In the genomic region with DNA sequence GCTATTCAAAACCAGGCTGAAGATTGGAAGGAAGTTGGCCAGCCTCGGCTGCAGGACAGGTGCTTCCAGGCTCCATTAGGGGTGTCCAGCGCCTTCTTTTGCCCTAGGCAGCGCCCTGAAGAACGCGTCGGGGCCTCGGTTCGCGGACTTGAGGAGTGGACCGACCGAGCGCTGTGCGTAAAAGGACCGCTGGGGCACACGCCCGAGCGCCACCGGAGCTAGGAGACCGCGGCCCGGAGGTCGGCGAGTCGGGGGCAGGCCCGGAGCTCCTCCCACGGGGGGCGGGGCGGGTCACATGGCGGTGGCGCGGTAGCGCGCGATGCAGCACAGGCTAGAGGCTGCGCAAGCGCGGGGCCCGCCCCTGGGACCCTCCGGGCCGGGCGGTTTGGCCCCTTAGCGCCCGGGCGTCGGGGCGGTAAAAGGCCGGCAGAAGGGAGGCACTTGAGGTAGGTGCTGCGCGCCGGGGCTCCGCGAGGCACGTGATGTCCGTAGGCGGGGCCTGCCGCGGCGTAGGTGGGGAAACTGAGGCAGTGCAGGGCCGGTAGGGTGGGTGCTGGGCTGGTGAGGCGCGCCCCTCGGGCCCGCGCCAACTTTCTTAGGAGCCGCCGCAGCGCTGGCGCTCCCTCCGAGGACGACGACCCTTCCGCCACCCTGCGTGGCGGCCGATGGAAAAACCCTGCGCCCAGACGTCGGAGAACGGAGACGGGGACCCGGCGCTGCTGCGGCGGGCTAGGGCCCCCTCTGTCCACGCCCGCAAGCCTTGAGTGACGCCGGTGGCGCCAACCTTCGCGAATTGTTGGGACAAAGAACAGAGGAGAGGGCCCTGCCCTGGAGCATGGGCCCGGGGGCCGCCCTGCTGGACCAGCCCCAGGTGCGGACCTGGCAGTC, we compare ENCODE assay signal across 8 cellular contexts. TPM values are rescaled to one million over a fixed set of nuclear protein-coding genes. Genes with fewer than 3 reads are reported as not detected.
DNase-seq lines count a peak whose midpoint lies in the region; FAIRE-seq and TF ChIP-seq lines count a peak whose summit lies in the region.

A gene with protein sequence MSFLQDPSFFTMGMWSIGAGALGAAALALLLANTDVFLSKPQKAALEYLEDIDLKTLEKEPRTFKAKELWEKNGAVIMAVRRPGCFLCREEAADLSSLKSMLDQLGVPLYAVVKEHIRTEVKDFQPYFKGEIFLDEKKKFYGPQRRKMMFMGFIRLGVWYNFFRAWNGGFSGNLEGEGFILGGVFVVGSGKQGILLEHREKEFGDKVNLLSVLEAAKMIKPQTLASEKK (plus strand): TSS at position 354 of the 888 bp plus-strand sequence. CDS start 11,917 bp downstream, outside the sequence.

- peaks cover 8% of the 10 kb centered on the region for H3K36me3 Mint-ChIP-seq in MCF 10A (ENCODE audit: insufficient read depth, unreplicated experiment)

- peaks cover 48% of the 10 kb centered on the region for H3K4me1 ChIP-seq in smooth muscle cell (ENCODE audit: low read depth)

- H3K27ac ChIP-seq in VCaP = peak within 1 kb of the TSS; percentile 90
- peak within 1 kb of the TSS; percentile 74 for H3K27ac ChIP-seq in smooth muscle cell (ENCODE audit: low read depth)

- H3K9me3 ChIP-seq in smooth muscle cell (replicated peaks; ENCODE audit: low read depth) = no peaks in the 10 kb centered on the region

- H3K4me2 ChIP-seq in smooth muscle cell = peak within 1 kb of the TSS; percentile 93

- peak within 1 kb of the TSS; percentile 50 for H3K9ac ChIP-seq in smooth muscle cell (ENCODE audit: low read depth)

- H4K20me1 ChIP-seq in smooth muscle cell (ENCODE audit: low read depth) = peaks cover 20% of the 10 kb centered on the region

- WGBS in smooth muscle cell (ENCODE audit: low lambda C conversion rate) = under 1% methylated on average over 77 of the region's 94 CpGs

- CTCF ChIA-PET in MCF 10A (lab: Yijun Ruan, JAX) = interaction anchor here (0.7 to 4.0 kb wide), 4 partner anchors 31 to 48 kb away, joined by 3 to 24 read pairs (median 6); no protein-coding TSS in a partner anchor

- H3K79me2 ChIP-seq in smooth muscle cell (ENCODE audit: low read depth) = no peaks in the 10 kb centered on the region

- BruUV-seq in MCF 10A (replicated peaks; lab: Mats Ljungman, UMichigan) = no TSS peak

- H3K27ac Mint-ChIP-seq in MCF 10A (ENCODE audit: low read depth, unreplicated experiment) = no peak within 1 kb of the TSS

- H3K4me1 Mint-ChIP-seq in MCF 10A (ENCODE audit: insufficient read depth, unreplicated experiment) = peaks cover 31% of the 10 kb centered on the region

- no peak for TF ChIP-seq POLR2A in GM12891 (IDR thresholded peaks at IDR 0.05; ENCODE audit: low read depth, low read length)

- H3K4me3 Mint-ChIP-seq in MCF 10A (ENCODE audit: unreplicated experiment) = peak within 1 kb of the TSS; percentile 69

- H3F3A ChIP-seq in smooth muscle cell (ENCODE audit: low read depth) = peaks cover 24% of the 10 kb centered on the region

- no peaks in the 10 kb centered on the region for H3K27me3 Mint-ChIP-seq in MCF 10A (ENCODE audit: insufficient read depth, unreplicated experiment)

- DNase-seq in GM12891 (ENCODE audit: insufficient read length, low spot score) (peak; percentile 95), HFF-Myc (ENCODE audit: extremely low read depth, low read depth) (no peak), NCI-H1092 treated with DMSO at 0.1 percent for 48 hours (lab: John Stamatoyannopoulos, UW) (peak; percentile 73), MCF 10A (ENCODE audit: unreplicated experiment) (peak; percentile 45), iPS-NIHi7 (ENCODE audit: extremely low spot score) (peak; percentile 98), smooth muscle cell (lab: John Stamatoyannopoulos, UW; ENCODE audit: unreplicated experiment) (peak; percentile 45), NCI-H226 (no peak)

- TF ChIP-seq CTCF in HFF-Myc (IDR thresholded peaks at IDR 0.05; ENCODE audit: low read depth, low read length, missing control alignments) (no peak), VCaP (conservative IDR thresholded peaks at IDR 0.05) (0 out of 2 replicates have a peak, but pooled peaks have one; percentile 8), MCF 10A (IDR thresholded peaks at IDR 0.05; ENCODE audit: unreplicated experiment) (no peak), smooth muscle cell (IDR thresholded peaks at IDR 0.05; ENCODE audit: borderline replicate concordance, insufficient read depth, poor library complexity, severe bottlenecking) (no peak)

- POLR2A ChIA-PET in MCF 10A (lab: Yijun Ruan, JAX) = no interaction called here

- peak within 1 kb of the TSS; percentile 58 for H3K4me3 ChIP-seq in HFF-Myc (replicated peaks; ENCODE audit: low read depth, low read length)
- peak within 1 kb of the TSS; percentile 72 for H3K4me3 ChIP-seq in smooth muscle cell

- H2AFZ ChIP-seq in smooth muscle cell (ENCODE audit: low read depth) = peak within 1 kb of the TSS; percentile 89

- peak; percentile 82 for FAIRE-seq in GM12891 (lab: Jason Lieb, UNC)

- H3K27me3 ChIP-seq in smooth muscle cell (ENCODE audit: low read depth) = no peaks in the 10 kb centered on the region

- intact Hi-C loops in MCF 10A (cut with micrococcal nuclease) = no loop called here

- H3K9me3 Mint-ChIP-seq in MCF 10A (ENCODE audit: unreplicated experiment) = no peaks in the 10 kb centered on the region

- H3K36me3 ChIP-seq in smooth muscle cell (ENCODE audit: low read depth) = no peaks in the 10 kb centered on the region

TF ChIP-seq in GM12891, 5 proteins besides CTCF, POLR2A, EP300 and RAD21:
- TF ChIP-seq PAX5 (IDR thresholded peaks at IDR 0.05; ENCODE audit: insufficient read depth, low read length, severe bottlenecking) (no peak), TAF1 (IDR thresholded peaks at IDR 0.05; ENCODE audit: low read depth, low read length) (no peak), SPI1 (IDR thresholded peaks at IDR 0.05; ENCODE audit: low read depth, low read length) (no peak), POU2F2 (IDR thresholded peaks at IDR 0.05; ENCODE audit: low read depth, low read length) (no peak)
TF ChIP-seq in GM12891: peak in this region for 0.

RNA-seq across cellular contexts. Expression of the gene that starts here (rescaled TPM):
- 10.2 TPM for polyA plus RNA-seq in GM12891 (2012; ENCODE audit: low read depth, missing spikeins)
- total RNA-seq in MCF 10A (2022) (6.0 and 6.7 TPM in 2 replicates), smooth muscle cell (28.8 and 43.6 TPM in 2 replicates)
- 80.0 and 82.0 TPM in 2 replicates for polyA plus RNA-seq in smooth muscle cell

Comparison
In these comparisons a context has a peak if more than half of its experiments do, and no peak if none do; other contexts are left out.
1. DNase-seq: peak in GM12891 (single experiment), NCI-H1092 treated with DMSO at 0.1 percent for 48 hours (single experiment), MCF 10A (single experiment), iPS-NIHi7 (single experiment) and smooth muscle cell (single experiment); none in HFF-Myc (single experiment) and NCI-H226 (single experiment).